ENCODE assay signal across 26 cellular contexts in the genomic region with DNA sequence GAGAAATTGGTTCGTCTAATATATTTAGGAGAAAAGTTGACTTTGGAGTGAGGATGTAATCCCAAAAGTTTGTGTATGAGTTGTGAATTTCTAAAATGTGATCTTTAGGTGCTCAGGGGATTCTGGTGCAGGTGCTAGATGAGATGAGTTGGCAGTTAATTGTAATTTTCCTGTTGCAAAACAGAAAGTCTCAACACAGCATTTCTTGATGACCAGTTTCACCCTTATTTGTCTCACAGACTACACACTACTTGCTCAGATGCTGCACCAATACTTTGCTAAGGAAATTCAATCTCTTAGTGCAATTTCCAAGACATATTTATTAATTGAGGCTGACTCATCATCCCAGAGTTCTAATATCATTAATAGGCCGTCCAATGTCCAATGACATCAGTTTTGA.
"Had no signal": no experiment of that assay in that cellular context is flagged by ENCODE, and none has a peak within 500 bp of the region (broad histone marks: within the 10 kb centered on the region; RNA-seq: fewer than 3 reads in every experiment).

No MANE protein-coding gene starts in this region.

- H3K27ac Mint-ChIP-seq: naive thymus-derived CD4-positive, alpha-beta T cell; natural killer cell treated with Interleukin-12 subunit alpha and Interleukin-12 subunit beta and Interleukin-15 and Interleukin-18, amount 100 ng/mL, for 72 hours; stimulated activated effector memory CD8-positive, alpha-beta T cell treated with anti-CD3 and anti-CD28 coated beads, Interleukin-12 subunit alpha, Interleukin-12 subunit beta, amount 100 ng/mL, for 72 hours; stimulated activated naive CD8-positive, alpha-beta T cell treated with anti-CD3 and anti-CD28 coated beads, Interleukin-15, Interleukin-2, amounts not matched to agents 100 ng/mL and 50 ng/mL, for 24 hours had no signal

- H3K36me3 ChIP-seq: left ventricle myocardium inferior, pancreas, prostate gland, sigmoid colon, spleen, suprapubic skin, thoracic aorta, tibial artery, upper lobe of right lung had no signal

- H3K79me2 ChIP-seq: hepatocyte had no signal

- H3K4me3 ChIP-seq: hepatocyte, left ventricle myocardium inferior, lung, mucosa of descending colon, pancreas, prostate gland, sigmoid colon, spleen, suprapubic skin, thoracic aorta, tibial artery, upper lobe of right lung had no signal

- H3K4me2 ChIP-seq: hepatocyte had no signal

- H3K4me3 Mint-ChIP-seq: natural killer cell treated with Interleukin-12 subunit alpha and Interleukin-12 subunit beta and Interleukin-15 and Interleukin-18, amount 100 ng/mL, for 72 hours; stimulated activated effector memory CD8-positive, alpha-beta T cell treated with anti-CD3 and anti-CD28 coated beads, Interleukin-12 subunit alpha, Interleukin-12 subunit beta, amount 100 ng/mL, for 72 hours; stimulated activated naive CD8-positive, alpha-beta T cell treated with anti-CD3 and anti-CD28 coated beads, Interleukin-15, Interleukin-2, amounts not matched to agents 100 ng/mL and 50 ng/mL, for 24 hours had no signal

- H3K4me1 ChIP-seq: left ventricle myocardium inferior, prostate gland, sigmoid colon, suprapubic skin, upper lobe of right lung had no signal

- H3K36me3 Mint-ChIP-seq: stimulated activated effector memory CD8-positive, alpha-beta T cell treated with anti-CD3 and anti-CD28 coated beads, Interleukin-12 subunit alpha, Interleukin-12 subunit beta, amount 100 ng/mL, for 72 hours had no signal

- H2AFZ ChIP-seq: hepatocyte had no signal

- ATAC-seq: mucosa of descending colon; naive thymus-derived CD4-positive, alpha-beta T cell; natural killer cell treated with Interleukin-12 subunit alpha and Interleukin-12 subunit beta and Interleukin-15 and Interleukin-18, amount 100 ng/mL, for 72 hours; pancreas; right cardiac atrium; stimulated activated effector memory CD8-positive, alpha-beta T cell treated with anti-CD3 and anti-CD28 coated beads, Interleukin-12 subunit alpha, Interleukin-12 subunit beta, amount 100 ng/mL, for 72 hours; upper lobe of right lung had no signal

- H3K27me3 ChIP-seq: hepatocyte, pancreas, sigmoid colon, suprapubic skin, tibial artery, upper lobe of right lung had no signal

- H3K27ac ChIP-seq: hepatocyte, left ventricle myocardium inferior, pancreas, prostate gland, sigmoid colon, spleen, suprapubic skin, thoracic aorta, tibial artery, upper lobe of right lung had no signal

- DNase-seq: islet precursor cell; left ventricle myocardium inferior; midbrain; mucosa of descending colon; naive thymus-derived CD4-positive, alpha-beta T cell; nucleus accumbens; pancreas; posterior cingulate gyrus; retina; right cardiac atrium; sigmoid colon; small intestine; spleen; stimulated activated CD4-positive, alpha-beta T cell treated with anti-CD3 and anti-CD28 coated beads, Interleukin-4, amount 100 ng/mL, for 24 hours; stimulated activated naive CD4-positive, alpha-beta T cell; tibial artery; trophoblast cell; upper lobe of right lung had no signal

- H3K9me3 ChIP-seq: pancreas, prostate gland, suprapubic skin, upper lobe of right lung had no signal
